ENCODE assay signal across 8 cellular contexts in genomic region chr2:108593547-108594098, GRCh38. TPM values are rescaled to one million over a fixed set of nuclear protein-coding genes. Genes with fewer than 3 reads are reported as not detected.
DNase-seq lines count a peak whose midpoint lies in the region; ATAC-seq and TF ChIP-seq lines count a peak whose summit lies in the region.

No MANE protein-coding gene starts in this region.

- no peak for TF ChIP-seq POLR2A in GM18505 (IDR thresholded peaks at IDR 0.05; ENCODE audit: borderline replicate concordance, extremely low read depth, insufficient read depth, insufficient read length)

- H3K27ac Mint-ChIP-seq in activated T-cell treated with anti-CD3 and anti-CD28 coated beads, Interleukin-2, amount 50 U/mL, for 24 hours = peak overlapping the region; percentile 86

- peak overlapping the region; percentile 91 for H3K27ac ChIP-seq in SJSA1

- no peak for DNase-seq in activated T-cell treated with anti-CD3 and anti-CD28 coated beads, Interleukin-2, amount 50 U/mL, for 24 hours
- DNase-seq in activated T-cell treated with anti-CD3 and anti-CD28 coated beads, Interleukin-2, amount 50 U/mL, for 1 hour = no peak
- DNase-seq in SJSA1 (ENCODE audit: low read depth in 1 of 2, low spot score in 2 of 2) = peak in 1 of 2 experiments; percentile 82
- DNase-seq in foreskin fibroblast = peak; percentile 66 to 81
- peak; percentile 63 for DNase-seq in superior temporal gyrus (ENCODE audit: extremely low spot score)
- no peak for DNase-seq in islet precursor cell
- no peak for DNase-seq in ureter (ENCODE audit: low spot score)

- no peaks in the 10 kb centered on the region for H3K36me3 ChIP-seq in SJSA1

- H3K4me3 Mint-ChIP-seq in activated T-cell treated with anti-CD3 and anti-CD28 coated beads, Interleukin-2, amount 50 U/mL, for 24 hours = no peak overlapping the region

- H3K4me1 ChIP-seq in SJSA1 (replicated peaks) = peaks cover 61% of the 10 kb centered on the region

- H3K27me3 Mint-ChIP-seq in activated T-cell treated with anti-CD3 and anti-CD28 coated beads, Interleukin-2, amount 50 U/mL, for 24 hours = no peaks in the 10 kb centered on the region

- no peak for ATAC-seq in GM18505 (IDR thresholded peaks at IDR 0.05; ENCODE audit: unreplicated experiment)

- no peaks in the 10 kb centered on the region for H3K36me3 Mint-ChIP-seq in activated T-cell treated with anti-CD3 and anti-CD28 coated beads, Interleukin-2, amount 50 U/mL, for 24 hours (ENCODE audit: low read depth)

- H3K4me3 ChIP-seq in SJSA1 (no peak overlapping the region), foreskin fibroblast (ENCODE audit: low read depth in 1 of 2, low read length in 2 of 2) (no peak overlapping the region)

- H3K9me3 Mint-ChIP-seq in activated T-cell treated with anti-CD3 and anti-CD28 coated beads, Interleukin-2, amount 50 U/mL, for 24 hours = no peaks in the 10 kb centered on the region

- H3K9me3 ChIP-seq in SJSA1 (replicated peaks) = no peaks in the 10 kb centered on the region

- no peaks in the 10 kb centered on the region for H3K27me3 ChIP-seq in SJSA1 (replicated peaks)

- peak; percentile 6 for TF ChIP-seq CTCF in foreskin fibroblast (IDR thresholded peaks at IDR 0.05; ENCODE audit: low read depth, low read length)

- H3K4me1 Mint-ChIP-seq in activated T-cell treated with anti-CD3 and anti-CD28 coated beads, Interleukin-2, amount 50 U/mL, for 24 hours (ENCODE audit: low read depth) = peaks cover 66% of the 10 kb centered on the region

RNA-seq across cellular contexts. Expression of gene LIMS1, which starts 59.4 kb away (rescaled TPM):
- total RNA-seq in SJSA1 (2014; rRNA removed; shearing (Covaris generic)) = 106 and 169 TPM in 2 replicates
- total RNA-seq in ureter = 60.1 TPM

Comparison
In these comparisons a context has a peak if more than half of its experiments do, and no peak if none do; other contexts are left out.
1. DNase-seq: peak in foreskin fibroblast (2 of 2) and superior temporal gyrus (single experiment); none in activated T-cell treated with anti-CD3 and anti-CD28 coated beads, Interleukin-2, amount 50 U/mL, for 24 hours (single experiment), activated T-cell treated with anti-CD3 and anti-CD28 coated beads, Interleukin-2, amount 50 U/mL, for 1 hour (single experiment), islet precursor cell (single experiment) and ureter (single experiment).